In genomic region chr12:100200450-100201181, GRCh38 we compare ENCODE assay signal across 8 cellular contexts. TPM values are rescaled to one million over a fixed set of nuclear protein-coding genes. Genes with fewer than 3 reads are reported as not detected.
DNase-seq lines count a peak whose midpoint lies in the region; ATAC-seq and TF ChIP-seq lines count a peak whose summit lies in the region.

Gene ACTR6 (plus strand): TSS chr12:100200815. CDS start chr12:100200852, 37 bp downstream.

- peak within 1 kb of the TSS; percentile 93 for H3K4me3 Mint-ChIP-seq in activated CD4-positive, alpha-beta T cell treated with anti-CD3 and anti-CD28 coated beads for 36 hours

- peak within 1 kb of the TSS; percentile 78 for H3K27ac ChIP-seq in colonic mucosa

- no peaks in the 10 kb centered on the region for H3K9me3 Mint-ChIP-seq in activated CD4-positive, alpha-beta T cell treated with anti-CD3 and anti-CD28 coated beads for 36 hours (ENCODE audit: low read depth)

- CTCF ChIA-PET in activated CD4-positive, alpha-beta T cell treated with anti-CD3 and anti-CD28 coated beads for 36 hours (lab: Charles Lee), result interaction anchor here (0.6 to 1.0 kb wide), 7 partner anchors 8 to 1167 kb away, joined by 3 to 5 read pairs (median 4); partner anchors contain the start of genes DEPDC4 and SCYL2

- H3K4me1 ChIP-seq in BE2C (no peaks in the 10 kb centered on the region), colonic mucosa (peaks cover 4% of the 10 kb centered on the region)

- intact Hi-C loops in activated CD4-positive, alpha-beta T cell treated with anti-CD3 and anti-CD28 coated beads for 36 hours (cut with DNase I, micrococcal nuclease), result loop anchor here (1.0 to 5.0 kb wide), 5 partner anchors 58 to 1556 kb away; partner anchors contain the start of genes BLTP3B (in 2 of the 2), DEPDC4 (in 2 of the 2), SCYL2 (in 2 of the 2) and APAF1 (in 1 of the 2)
- intact Hi-C loops in colonic mucosa (cut with DNase I), result no loop called here

- H3K27me3 ChIP-seq in BE2C (no peaks in the 10 kb centered on the region), colonic mucosa (no peaks in the 10 kb centered on the region)

- H3K27me3 Mint-ChIP-seq in activated CD4-positive, alpha-beta T cell treated with anti-CD3 and anti-CD28 coated beads for 36 hours, result no peaks in the 10 kb centered on the region

- ATAC-seq in HG03442 (IDR thresholded peaks at IDR 0.05; ENCODE audit: unreplicated experiment), result peak; percentile 92
- ATAC-seq in activated CD4-positive, alpha-beta T cell treated with anti-CD3 and anti-CD28 coated beads for 36 hours, result peak; percentile 84

- peak within 1 kb of the TSS; percentile 100 for H3K27ac Mint-ChIP-seq in activated CD4-positive, alpha-beta T cell treated with anti-CD3 and anti-CD28 coated beads for 36 hours

- DNase-seq in BE2C (peak; percentile 95), GM19238 (ENCODE audit: insufficient read length, low spot score) (peak; percentile 74), NCI-H524 (lab: John Stamatoyannopoulos, UW) (peak; percentile 92 to 93), colonic mucosa (peak; percentile 98), left kidney (ENCODE audit: low read depth, low spot score) (peak; percentile 99)
- DNase-seq in activated CD4-positive, alpha-beta T cell treated with anti-CD3 and anti-CD28 coated beads for 36 hours, result peak; percentile 98
- peak; percentile 95 to 98 for DNase-seq in stimulated activated CD4-positive, alpha-beta T cell treated with anti-CD3 and anti-CD28 coated beads, Interleukin-2, amount 100 ng/mL, for 24 hours

- peaks cover 26% of the 10 kb centered on the region for H3K4me1 Mint-ChIP-seq in activated CD4-positive, alpha-beta T cell treated with anti-CD3 and anti-CD28 coated beads for 36 hours

- POLR2A ChIA-PET in activated CD4-positive, alpha-beta T cell treated with anti-CD3 and anti-CD28 coated beads for 36 hours (lab: Charles Lee), result interaction anchor here (0.6 to 1.2 kb wide), 8 partner anchors 35 to 1685 kb away, joined by 3 to 6 read pairs (median 3); partner anchors contain the start of genes DEPDC4, IKBIP, SCYL2 and TMPO

- H3K4me3 ChIP-seq in BE2C (ENCODE audit: low read depth, low read length) (peak within 1 kb of the TSS; percentile 82), colonic mucosa (peak within 1 kb of the TSS; percentile 72)

- H3K36me3 Mint-ChIP-seq in activated CD4-positive, alpha-beta T cell treated with anti-CD3 and anti-CD28 coated beads for 36 hours (ENCODE audit: low read depth), result peaks cover 10% of the 10 kb centered on the region

- TF ChIP-seq CTCF in BE2C (IDR thresholded peaks at IDR 0.05; ENCODE audit: low read depth, low read length), result no peak
- TF ChIP-seq CTCF in colonic mucosa (IDR thresholded peaks at IDR 0.05), result no peak

- H3K36me3 ChIP-seq in BE2C (no peaks in the 10 kb centered on the region), colonic mucosa (no peaks in the 10 kb centered on the region)

- H3K9me3 ChIP-seq in BE2C, result no peaks in the 10 kb centered on the region
- no peaks in the 10 kb centered on the region for H3K9me3 ChIP-seq in colonic mucosa

- peak within 1 kb of the TSS; percentile 62 to 81 for H3K9ac ChIP-seq in colonic mucosa (ENCODE audit: low read depth in 2 of 2, low read length in 2 of 2)

RNA-seq across cellular contexts. Expression of gene ACTR6, which starts in this region (rescaled TPM):
- 23.5 TPM for polyA plus RNA-seq in BE2C (2012; ENCODE audit: insufficient read depth, insufficient read length, low read depth)
- total RNA-seq in activated CD4-positive, alpha-beta T cell treated with anti-CD3 and anti-CD28 coated beads for 36 hours, result 10 to 100 TPM; 21.6 to 37.3 TPM
- total RNA-seq in colonic mucosa, result 10 to 100 TPM; 24.3 to 37.7 TPM

Comparison
In these comparisons a context has a peak if more than half of its experiments do, and no peak if none do; other contexts are left out.
1. Peak in every context shown above with its lines: DNase-seq, ATAC-seq, H3K4me3 ChIP-seq and H3K27ac ChIP-seq.